In the genomic region with DNA sequence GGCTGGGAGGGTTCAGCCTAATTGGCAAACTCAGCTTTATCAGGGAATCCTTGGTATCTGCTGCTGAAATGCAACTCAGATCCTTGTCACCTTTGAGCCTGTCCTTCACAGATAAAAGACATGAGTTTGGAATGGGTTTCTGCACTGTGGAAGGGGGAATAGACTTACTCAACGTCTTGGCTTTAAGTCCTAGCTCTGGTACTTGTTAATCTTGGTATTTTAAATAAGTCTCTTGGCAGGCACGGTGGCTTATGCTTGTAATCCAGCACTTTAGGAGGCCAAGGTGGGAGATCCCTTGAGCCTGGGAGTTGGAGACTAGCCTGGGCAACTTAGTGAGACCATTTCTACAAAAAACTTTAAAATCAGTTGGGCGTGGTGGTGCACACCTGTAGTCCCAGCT, we compare ENCODE assay signal across 2 cellular contexts.
TF ChIP-seq lines count a peak whose summit lies in the region.

No MANE protein-coding gene starts in this region.

TF ChIP-seq in HepG2, 621 proteins besides CTCF, POLR2A, EP300 and RAD21:
- TF ChIP-seq ZFP90 (CRISPR knock-in tag; IDR thresholded peaks at IDR 0.05; ENCODE audit: borderline replicate concordance) = no peak
- TF ChIP-seq ZNF460 (CRISPR knock-in tag; IDR thresholded peaks at IDR 0.05; ENCODE audit: borderline replicate concordance) = peak; percentile 84
- TF ChIP-seq MAFF (IDR thresholded peaks at IDR 0.05; ENCODE audit: low read depth, low read length) = peak; percentile 9; the same call in 1 of the 2 replicates
TF ChIP-seq in HepG2: peak in this region for 2.

TF ChIP-seq in K562, 482 proteins besides CTCF, POLR2A, EP300 and RAD21:
- TF ChIP-seq MAFG (tag; conservative IDR thresholded peaks at IDR 0.05) (0 out of 2 replicates have a peak, but pooled peaks have one; percentile 23), SMAD1 (IDR thresholded peaks at IDR 0.05; ENCODE audit: low read depth, low read length, partially characterized antibody) (no peak)
TF ChIP-seq in K562: peak in this region for 1.
